In genomic region chr16:4958510-4959111, GRCh38 we compare ENCODE assay signal across 8 cellular contexts. TPM values are rescaled to one million over a fixed set of nuclear protein-coding genes. Genes with fewer than 3 reads are reported as not detected.
DNase-seq lines count a peak whose midpoint lies in the region; ATAC-seq and TF ChIP-seq lines count a peak whose summit lies in the region.

No MANE protein-coding gene starts in this region.

- ATAC-seq in heart left ventricle: no peak
- ATAC-seq in left ventricle myocardium superior: no peak
- ATAC-seq in body of pancreas: no peak
- no peak for ATAC-seq in upper lobe of left lung (ENCODE audit: low FRiP score in 2 of 2)
- no peak for ATAC-seq in HG02938 (IDR thresholded peaks at IDR 0.05; ENCODE audit: unreplicated experiment)

- H2AFZ ChIP-seq in mesenchymal stem cell (ENCODE audit: low read depth, low read length): no peak overlapping the region

- H3K27ac ChIP-seq in heart left ventricle (no peak overlapping the region), body of pancreas (peak overlapping the region in 3 of 4 donors; percentile 16 to 74 (median 52)), mesenchymal stem cell (ENCODE audit: low read length, poor library complexity, severe bottlenecking) (no peak overlapping the region), upper lobe of left lung (no peak overlapping the region)

- H3K23ac ChIP-seq in mesenchymal stem cell (ENCODE audit: low read length in 2 of 2): peak overlapping the region in 1 of 2 experiments; percentile 67

- H3K18ac ChIP-seq in mesenchymal stem cell (ENCODE audit: low read depth in 1 of 2, low read length in 2 of 2): no peak overlapping the region

- no peak for TF ChIP-seq EP300 in upper lobe of left lung (IDR thresholded peaks at IDR 0.05)

- no peak for DNase-seq in heart left ventricle
- no peak for DNase-seq in left ventricle myocardium superior
- no peak for DNase-seq in body of pancreas
- DNase-seq in mesenchymal stem cell: no peak
- no peak for DNase-seq in upper lobe of left lung
- DNase-seq in NCI-H2107 treated with DMSO at 0.1 percent for 48 hours (lab: John Stamatoyannopoulos, UW; ENCODE audit: unreplicated experiment): no peak
- DNase-seq in DMS 273 treated with DMSO at 0.1 percent for 48 hours (lab: John Stamatoyannopoulos, UW): no peak

- peak overlapping the region; percentile 51 for H4K8ac ChIP-seq in mesenchymal stem cell (ENCODE audit: low read length)

- TF ChIP-seq CTCF in heart left ventricle (IDR thresholded peaks at IDR 0.05) (no peak), body of pancreas (IDR thresholded peaks at IDR 0.05) (no peak), upper lobe of left lung (IDR thresholded peaks at IDR 0.05) (no peak)

- no peak overlapping the region for H4K91ac ChIP-seq in mesenchymal stem cell (ENCODE audit: low read length)

- H3K14ac ChIP-seq in mesenchymal stem cell (ENCODE audit: low read length in 2 of 2): peak overlapping the region in 1 of 2 experiments; percentile 2

- peaks cover 0 to 9% (median 0%) of the 10 kb centered on the region in 9 donors for H3K27me3 ChIP-seq in heart left ventricle
- H3K27me3 ChIP-seq in body of pancreas: no peaks in the 10 kb centered on the region
- peaks cover 10 to 22% of the 10 kb centered on the region in 2 experiments for H3K27me3 ChIP-seq in mesenchymal stem cell (ENCODE audit: control insufficient read depth in 1 of 2, insufficient read depth in 1 of 2, low read length in 2 of 2)
- H3K27me3 ChIP-seq in upper lobe of left lung: no peaks in the 10 kb centered on the region

- intact Hi-C loops in heart left ventricle (cut with DNase I) (loop anchor here in 9 of 10 donors (5.0 to 10.0 kb wide), 17 partner anchors 66 to 454 kb away; partner anchors contain the start of genes ROGDI (in 4 of the 9), ANKS3 (in 3 of the 9), DNAAF8 (in 3 of the 9) and GLYR1 (in 1 of the 9)), left ventricle myocardium superior (cut with micrococcal nuclease) (no loop called here), body of pancreas (cut with DNase I) (loop anchor here (10.0 kb wide), 1 partner anchor 264 kb away; the partner anchor contains the start of gene NUDT16L1)

- TF ChIP-seq POLR2A in heart left ventricle (IDR thresholded peaks at IDR 0.05): no peak
- no peak for TF ChIP-seq POLR2A in body of pancreas (IDR thresholded peaks at IDR 0.05)
- no peak for TF ChIP-seq POLR2A in upper lobe of left lung (IDR thresholded peaks at IDR 0.05)

- 36 to 48% (median 40%) methylated on average over 23 of the region's 23 CpGs for WGBS in heart left ventricle, 4 donors
- 26 to 66% methylated on average over 6 to 23 of the region's 23 CpGs for WGBS in body of pancreas, 2 donors
- WGBS in mesenchymal stem cell: 70% methylated on average over 23 of the region's 23 CpGs
- WGBS in upper lobe of left lung, 2 donors: 43 to 44% methylated on average over 19 to 22 of the region's 23 CpGs

- no peak overlapping the region for H2BK12ac ChIP-seq in mesenchymal stem cell (ENCODE audit: low read length in 2 of 2)

- H2BK5ac ChIP-seq in mesenchymal stem cell (ENCODE audit: low read depth, low read length, poor library complexity, severe bottlenecking): no peak overlapping the region

- H3K4me3 ChIP-seq in heart left ventricle: peak overlapping the region in 9 of 12 donors; percentile 33 to 66 (median 52)
- no peak overlapping the region for H3K4me3 ChIP-seq in body of pancreas
- H3K4me3 ChIP-seq in mesenchymal stem cell (ENCODE audit: insufficient read depth in 1 of 2, low read depth in 1 of 2, low read length in 2 of 2): peak overlapping the region; percentile 2 to 71
- peak overlapping the region; percentile 5 to 57 (median 49) for H3K4me3 ChIP-seq in upper lobe of left lung

- H3K4me2 ChIP-seq in mesenchymal stem cell (ENCODE audit: low read length, poor library complexity, severe bottlenecking): peak overlapping the region; percentile 72

- no peak overlapping the region for H2BK120ac ChIP-seq in mesenchymal stem cell (ENCODE audit: low read depth, low read length)

- H2BK15ac ChIP-seq in mesenchymal stem cell (ENCODE audit: low read depth, poor library complexity, severe bottlenecking): no peak overlapping the region

- no peaks in the 10 kb centered on the region for H3K79me1 ChIP-seq in mesenchymal stem cell (replicated peaks; ENCODE audit: low read length, poor library complexity, severe bottlenecking)

- H3K9ac ChIP-seq in mesenchymal stem cell (ENCODE audit: low read length): no peak overlapping the region

- H2AK5ac ChIP-seq in mesenchymal stem cell (ENCODE audit: low read length, severe bottlenecking): no peak overlapping the region

- no peak overlapping the region for H3K4ac ChIP-seq in mesenchymal stem cell (ENCODE audit: low read depth in 1 of 2, low read length in 2 of 2)

- H3K36me3 ChIP-seq in heart left ventricle (no peaks in the 10 kb centered on the region), body of pancreas (replicated peaks in 1 of 2; ENCODE audit: insufficient read depth in 1 of 2, low read depth in 2 of 2) (no peaks in the 10 kb centered on the region), mesenchymal stem cell (ENCODE audit: control insufficient read depth in 1 of 2, insufficient read depth in 2 of 2, low read depth in 1 of 2, low read length in 2 of 2) (no peaks in the 10 kb centered on the region), upper lobe of left lung (no peaks in the 10 kb centered on the region)

- H3K4me1 ChIP-seq in heart left ventricle: peaks cover 0 to 17% (median 12%) of the 10 kb centered on the region in 12 donors
- peaks cover 23% of the 10 kb centered on the region for H3K4me1 ChIP-seq in body of pancreas
- peaks cover 12% of the 10 kb centered on the region for H3K4me1 ChIP-seq in mesenchymal stem cell (ENCODE audit: control insufficient read depth, insufficient read depth, low read depth, low read length)
- H3K4me1 ChIP-seq in upper lobe of left lung: peaks cover 9 to 31% (median 13%) of the 10 kb centered on the region in 4 donors

- H3K9me3 ChIP-seq in heart left ventricle: no peaks in the 10 kb centered on the region
- no peaks in the 10 kb centered on the region for H3K9me3 ChIP-seq in body of pancreas
- H3K9me3 ChIP-seq in mesenchymal stem cell (ENCODE audit: control insufficient read depth, low read length): no peaks in the 10 kb centered on the region
- H3K9me3 ChIP-seq in upper lobe of left lung: no peaks in the 10 kb centered on the region

RNA-seq across cellular contexts. Expression of gene SEC14L5, which starts 0.5 kb away (rescaled TPM):
- total RNA-seq in heart left ventricle (10 to 100 TPM in 5 of 9 donors, 1 to 10 TPM in 4; 1.6 to 25.4 (median 11.6) TPM), left ventricle myocardium superior (31.4 TPM), body of pancreas (under 1 TPM in 1 of 2 donors, not detected in 1; 0.26 TPM), upper lobe of left lung (1 to 10 TPM in 1 of 6 donors, under 1 TPM in 4, not detected in 1; 0.20 to 1.7 (median 0.49) TPM)
- 1 to 10 TPM in 1 of 2 donors, under 1 TPM in 1; 0.11 to 5.0 TPM for polyA plus RNA-seq in heart left ventricle
- polyA plus RNA-seq in mesenchymal stem cell (2013, experiment 1 of 2): 0.01 TPM
- not detected for polyA plus RNA-seq in mesenchymal stem cell (2013, experiment 2 of 2)

RNA-seq across cellular contexts. Expression of gene PPL, which starts 21.7 kb away (rescaled TPM):
- total RNA-seq in heart left ventricle: 10 to 100 TPM in 3 of 9 donors, 1 to 10 TPM in 6; 6.4 to 23.8 (median 8.3) TPM
- polyA plus RNA-seq in heart left ventricle: 1 to 10 TPM; 4.3 to 5.1 TPM
- total RNA-seq in left ventricle myocardium superior: 18.4 TPM
- 10 to 100 TPM; 20.2 to 26.0 TPM for total RNA-seq in body of pancreas
- 0.46 TPM for polyA plus RNA-seq in mesenchymal stem cell (2013, experiment 1 of 2)
- polyA plus RNA-seq in mesenchymal stem cell (2013, experiment 2 of 2): 0.47 TPM
- total RNA-seq in upper lobe of left lung: 100 to 1,000 TPM in 5 of 6 donors, 10 to 100 TPM in 1; 72.7 to 156 (median 132) TPM

Comparison
In these comparisons a context has a peak if more than half of its experiments do, and no peak if none do; other contexts are left out.
1. H3K27ac ChIP-seq: peak in body of pancreas (3 of 4); none in heart left ventricle (0 of 12), mesenchymal stem cell (single experiment) and upper lobe of left lung (0 of 4).
2. H3K4me3 ChIP-seq: peak in heart left ventricle (9 of 12), mesenchymal stem cell (2 of 2) and upper lobe of left lung (4 of 4); none in body of pancreas (0 of 2).